18 cellular contexts compared by ENCODE assay signal in the genomic region with DNA sequence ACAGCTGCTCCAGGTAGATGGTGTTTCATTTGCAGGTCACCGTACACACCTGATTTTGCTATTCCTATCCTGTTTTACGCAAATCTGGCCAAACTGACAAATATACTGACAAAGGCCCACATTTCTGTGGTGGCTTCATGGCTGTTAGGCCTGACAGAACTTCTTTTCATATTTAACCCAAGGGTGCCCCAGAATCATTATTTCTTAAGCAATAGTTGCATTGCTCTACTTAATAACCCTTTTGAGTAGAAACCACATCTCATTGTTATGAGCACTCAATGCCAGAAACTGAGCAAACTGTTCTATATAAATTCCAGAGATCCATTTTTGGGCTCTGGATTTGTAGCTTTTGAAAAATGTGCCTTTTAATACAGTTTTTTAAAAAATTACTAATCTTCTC. TPM values are rescaled to one million over a fixed set of nuclear protein-coding genes. Genes with fewer than 3 reads are reported as not detected.
A peak's percentile ranks its signal among the peaks of the same experiment; 100 is the strongest.
DNase-seq lines count a peak whose midpoint lies in the region; ATAC-seq, FAIRE-seq and TF ChIP-seq lines count a peak whose summit lies in the region.
"Had no signal": no experiment of that assay in that cellular context is flagged by ENCODE, and none has a peak within 500 bp of the region (broad histone marks: within the 10 kb centered on the region; RNA-seq: fewer than 3 reads in every experiment).

No MANE protein-coding gene starts in this region.

- no peak overlapping the region for H3K4me3 ChIP-seq in AG10803 (ENCODE audit: low read length)
- H3K4me3 ChIP-seq in GM23338, result no peak overlapping the region
- H3K4me3 ChIP-seq in astrocyte (ENCODE audit: insufficient read depth, low read depth, low read length), result no peak overlapping the region
- H3K4me3 ChIP-seq: BLaER1, GM23248 had no signal

- no peak overlapping the region for H3K9ac ChIP-seq in astrocyte (ENCODE audit: low read length)
- H3K9ac ChIP-seq: BLaER1, GM23248 had no signal

- H3K79me2 ChIP-seq in GM23338 (replicated peaks; ENCODE audit: insufficient read depth) (no peaks in the 10 kb centered on the region), astrocyte (ENCODE audit: insufficient read depth, low read length) (peaks cover 8% of the 10 kb centered on the region)

- H4K20me1 ChIP-seq in GM23338 (replicated peaks; ENCODE audit: insufficient read depth), result no peaks in the 10 kb centered on the region; the same call in none of the 2 replicates
- H4K20me1 ChIP-seq in astrocyte (ENCODE audit: insufficient read depth, low read length), result peaks cover 3% of the 10 kb centered on the region
- H4K20me1 ChIP-seq: BLaER1 had no signal

- H3K27ac ChIP-seq in GM23338 (ENCODE audit: low read depth) (no peak overlapping the region), astrocyte (ENCODE audit: low read depth, low read length) (no peak overlapping the region)
- H3K27ac ChIP-seq: BLaER1, GM23248, HL-60 had no signal

- H3K4me1 Mint-ChIP-seq in GM23338 (no peaks in the 10 kb centered on the region), astrocyte (ENCODE audit: low read depth, unreplicated experiment) (peaks cover 21% of the 10 kb centered on the region), CD14-positive monocyte (peaks cover 6% of the 10 kb centered on the region)

- H3K36me3 Mint-ChIP-seq in GM23338 (ENCODE audit: low read depth) (peaks cover 16% of the 10 kb centered on the region), astrocyte (ENCODE audit: low read depth, unreplicated experiment) (peaks cover 10% of the 10 kb centered on the region), CD14-positive monocyte (peaks cover 47 to 52% of the 10 kb centered on the region in 2 donors)

- no peaks in the 10 kb centered on the region for H3K27me3 ChIP-seq in GM23338 (ENCODE audit: insufficient read depth)
- no peaks in the 10 kb centered on the region for H3K27me3 ChIP-seq in astrocyte (ENCODE audit: insufficient read depth, low read length)
- H3K27me3 ChIP-seq: BLaER1 had no signal

- H3K36me3 ChIP-seq in GM23338 (ENCODE audit: insufficient read depth) (peaks cover under 1% of the 10 kb centered on the region; the same call in 1 of the 2 replicates), astrocyte (ENCODE audit: insufficient read depth, low read length) (peaks cover 13% of the 10 kb centered on the region)

- H3K9me3 ChIP-seq in astrocyte (ENCODE audit: insufficient read depth, low read depth, low read length), result no peaks in the 10 kb centered on the region
- H3K9me3 ChIP-seq: BLaER1, Caco-2 had no signal

- H3K4me1 ChIP-seq in GM23338 (ENCODE audit: insufficient read depth) (no peaks in the 10 kb centered on the region), astrocyte (ENCODE audit: insufficient read depth, low read length) (no peaks in the 10 kb centered on the region)
- H3K4me1 ChIP-seq: BLaER1, Caco-2 had no signal

- H2AFZ ChIP-seq in GM23338 (no peak overlapping the region), astrocyte (ENCODE audit: low read depth, low read length) (no peak overlapping the region)
- H2AFZ ChIP-seq: GM23248 had no signal

- ATAC-seq in GM23338, result no peak
- ATAC-seq: HCT116 had no signal

- DNase-seq in AG10803 (ENCODE audit: low read depth) (peak; percentile 50), GM23338 (ENCODE audit: low spot score) (no peak), astrocyte (ENCODE audit: low read depth) (peak; percentile 28), foreskin melanocyte (peak; percentile 65), NCI-H1092 treated with DMSO at 0.1 percent for 48 hours (lab: John Stamatoyannopoulos, UW) (no peak), CD14-positive monocyte (ENCODE audit: low spot score) (no peak)
- no peak for DNase-seq in activated effector memory CD4-positive, alpha-beta T cell treated with Interleukin-2 at 50 U/mL for 16 hours
- DNase-seq: Caco-2, HFFc6, KBM-7 had no signal

- H3K9me3 Mint-ChIP-seq in GM23338 (no peaks in the 10 kb centered on the region), astrocyte (ENCODE audit: unreplicated experiment) (no peaks in the 10 kb centered on the region), CD14-positive monocyte (no peaks in the 10 kb centered on the region)
- H3K9me3 Mint-ChIP-seq: HFFc6 had no signal

- H3K27ac Mint-ChIP-seq in GM23338, result peak overlapping the region; percentile 4; the same call in 1 of the 2 replicates
- no peak overlapping the region for H3K27ac Mint-ChIP-seq in astrocyte (ENCODE audit: unreplicated experiment)
- peak overlapping the region in 1 of 7 donors; percentile 54 for H3K27ac Mint-ChIP-seq in CD14-positive monocyte

- H3K27me3 Mint-ChIP-seq in GM23338 (ENCODE audit: insufficient read depth, low read depth, poor library complexity), result peaks cover 6% of the 10 kb centered on the region
- no peaks in the 10 kb centered on the region for H3K27me3 Mint-ChIP-seq in astrocyte (ENCODE audit: low read depth, unreplicated experiment)
- no peaks in the 10 kb centered on the region for H3K27me3 Mint-ChIP-seq in CD14-positive monocyte (ENCODE audit: low read depth in 3 of 3)

- no peaks in the 10 kb centered on the region for H3F3A ChIP-seq in GM23338 (replicated peaks; ENCODE audit: low read depth)

- FAIRE-seq in astrocyte (lab: Jason Lieb, UNC), result no peak
- FAIRE-seq: A204.1, D721Med, G401.6, GM12891 had no signal

- H3K4me3 Mint-ChIP-seq in GM23338 (no peak overlapping the region), astrocyte (ENCODE audit: unreplicated experiment) (no peak overlapping the region), CD14-positive monocyte (no peak overlapping the region)
- H3K4me3 Mint-ChIP-seq: HFFc6 had no signal

- intact Hi-C loops in CD14-positive monocyte (cut with micrococcal nuclease), result no loop called here

- H3K4me2 ChIP-seq in GM23338, result no peak overlapping the region
- no peak overlapping the region for H3K4me2 ChIP-seq in astrocyte (ENCODE audit: low read length)
- H3K4me2 ChIP-seq: BLaER1 had no signal

- no peak for TF ChIP-seq CTCF in AG10803 (conservative IDR thresholded peaks at IDR 0.05; ENCODE audit: low read length)
- no peak for TF ChIP-seq CTCF in GM23338 (conservative IDR thresholded peaks at IDR 0.05; ENCODE audit: low read depth in 2 of 2)
- TF ChIP-seq CTCF in astrocyte (IDR thresholded peaks at IDR 0.05; ENCODE audit: insufficient read depth, low read depth, low read length), result no peak
- no peak for TF ChIP-seq CTCF in CD14-positive monocyte (IDR thresholded peaks at IDR 0.05)

- H3K9me2 ChIP-seq in GM23338 (ENCODE audit: insufficient read depth), result no peaks in the 10 kb centered on the region

TF ChIP-seq in GM23338, 12 proteins besides CTCF, POLR2A, EP300 and RAD21 (continues in another document):
- no peak for TF ChIP-seq ZNF331 (CRISPR knock-in tag; IDR thresholded peaks at IDR 0.05; ENCODE audit: low read depth)
- no peak for TF ChIP-seq EZH2 (IDR thresholded peaks at IDR 0.05; ENCODE audit: low read depth, unreplicated experiment)
- TF ChIP-seq STAT1 (IDR thresholded peaks at IDR 0.05; ENCODE audit: unreplicated experiment), result no peak
- no peak for TF ChIP-seq CREB1 (CRISPR knock-in tag; IDR thresholded peaks at IDR 0.05; ENCODE audit: low read depth)

RNA-seq across cellular contexts. Expression of gene ASTE1, which starts 19.4 kb away (rescaled TPM):
- 4.8 and 8.9 TPM in 2 replicates for total RNA-seq in GM23338 (2014; rRNA removed; shearing (Covaris generic))
- polyA plus RNA-seq in GM23338 (2016; fragmentation: Nextera tagmentation; extraction: Ambion mirVana) (3.9 and 4.9 TPM in 2 replicates), CD14-positive monocyte (1 to 10 TPM; 6.6 to 7.2 TPM)
- total RNA-seq in astrocyte, result 4.5 and 4.8 TPM in 2 replicates

RNA-seq across cellular contexts. Expression of gene NEK11, which starts 19.4 kb away (rescaled TPM):
- total RNA-seq in GM23338 (2014; rRNA removed; shearing (Covaris generic)), result 0.80 and 3.7 TPM in 2 replicates
- polyA plus RNA-seq in GM23338 (2016; fragmentation: Nextera tagmentation; extraction: Ambion mirVana) (1.1 TPM in 2 replicates), CD14-positive monocyte (under 1 TPM; 0.31 to 0.43 TPM)
- 6.7 and 7.1 TPM in 2 replicates for total RNA-seq in astrocyte

Comparison
In these comparisons a context has a peak if more than half of its experiments do, and no peak if none do; other contexts are left out.
1. DNase-seq: peak in AG10803 (single experiment), astrocyte (single experiment) and foreskin melanocyte (single experiment); none in GM23338 (single experiment), NCI-H1092 treated with DMSO at 0.1 percent for 48 hours (single experiment), CD14-positive monocyte (single experiment) and activated effector memory CD4-positive, alpha-beta T cell treated with Interleukin-2 at 50 U/mL for 16 hours (single experiment).